In genomic region chrX:13293700-13294099, GRCh38 we compare ENCODE assay signal across 18 cellular contexts. TPM values are rescaled to one million over a fixed set of nuclear protein-coding genes. Genes with fewer than 3 reads are reported as not detected.
DNase-seq lines count a peak whose midpoint lies in the region; ATAC-seq, FAIRE-seq and TF ChIP-seq lines count a peak whose summit lies in the region.
"Had no signal": no experiment of that assay in that cellular context is flagged by ENCODE, and none has a peak within 500 bp of the region (broad histone marks: within the 10 kb centered on the region; RNA-seq: fewer than 3 reads in every experiment).

No MANE protein-coding gene starts in this region.

- intact Hi-C loops in prostate gland (cut with DNase I), result no loop called here
- intact Hi-C loops in upper lobe of right lung (cut with DNase I), result no loop called here

- H3K27me3 ChIP-seq in bronchial epithelial cell (ENCODE audit: control insufficient read depth, insufficient read depth, low read length), result no peaks in the 10 kb centered on the region
- no peaks in the 10 kb centered on the region for H3K27me3 ChIP-seq in prostate gland (replicated peaks; ENCODE audit: insufficient read depth)
- no peaks in the 10 kb centered on the region for H3K27me3 ChIP-seq in upper lobe of right lung

- H3K27ac ChIP-seq in prostate gland (no peak overlapping the region), upper lobe of right lung (no peak overlapping the region)
- H3K27ac ChIP-seq: heart right ventricle, PC-9, skin epidermis had no signal

- H3K4me1 ChIP-seq in prostate gland (replicated peaks) (no peaks in the 10 kb centered on the region), upper lobe of right lung (no peaks in the 10 kb centered on the region)
- H3K4me1 ChIP-seq: heart right ventricle had no signal

- H3K27ac Mint-ChIP-seq in activated naive CD8-positive, alpha-beta T cell treated with anti-CD3 and anti-CD28 coated beads for 36 hours, result no peak overlapping the region
- H3K27ac Mint-ChIP-seq: brain; CD4-positive, CD25-positive, alpha-beta regulatory T cell; endodermal cell had no signal

- ATAC-seq in upper lobe of right lung (no peak), GM18868 (IDR thresholded peaks at IDR 0.05; ENCODE audit: unreplicated experiment) (no peak)
- ATAC-seq: heart right ventricle had no signal

- H3K36me3 Mint-ChIP-seq in activated naive CD8-positive, alpha-beta T cell treated with anti-CD3 and anti-CD28 coated beads for 36 hours, result no peaks in the 10 kb centered on the region
- H3K36me3 Mint-ChIP-seq: brain; CD4-positive, CD25-positive, alpha-beta regulatory T cell had no signal

- H3K36me3 ChIP-seq in bronchial epithelial cell (ENCODE audit: control insufficient read depth, insufficient read depth, low read length) (no peaks in the 10 kb centered on the region), prostate gland (no peaks in the 10 kb centered on the region), upper lobe of right lung (no peaks in the 10 kb centered on the region)
- H3K36me3 ChIP-seq: heart right ventricle had no signal

- no peak overlapping the region for H3K4me3 Mint-ChIP-seq in activated naive CD8-positive, alpha-beta T cell treated with anti-CD3 and anti-CD28 coated beads for 36 hours
- H3K4me3 Mint-ChIP-seq: brain; CD4-positive, CD25-positive, alpha-beta regulatory T cell; endodermal cell; neural crest cell had no signal

- 13% methylated on average over 6 of the region's 6 CpGs for WGBS in prostate gland

- peak; percentile 1 for DNase-seq in HuH-7 (ENCODE audit: low spot score)
- DNase-seq in NCI-H2196 treated with DMSO at 0.1 percent for 48 hours (lab: John Stamatoyannopoulos, UW; ENCODE audit: unreplicated experiment), result peak; percentile 31
- peak; percentile 93 for DNase-seq in bronchial epithelial cell (ENCODE audit: low read depth)
- peak; percentile 26 for DNase-seq in prostate gland (ENCODE audit: low spot score)
- DNase-seq in upper lobe of right lung, result no peak
- DNase-seq in activated naive CD8-positive, alpha-beta T cell treated with anti-CD3 and anti-CD28 coated beads for 36 hours, result no peak
- DNase-seq: activated CD4-positive, alpha-beta T cell treated with anti-CD3 and anti-CD28 coated beads for 48 hours; activated effector memory CD4-positive, alpha-beta T cell treated with Interleukin-2 at 50 U/mL for 16 hours; CD4-positive, CD25-positive, alpha-beta regulatory T cell; endodermal cell; heart right ventricle; PC-9; T-helper 1 cell had no signal

- no peaks in the 10 kb centered on the region for H3K9me3 Mint-ChIP-seq in activated naive CD8-positive, alpha-beta T cell treated with anti-CD3 and anti-CD28 coated beads for 36 hours

- FAIRE-seq in bronchial epithelial cell (lab: Jason Lieb, UNC), result no peak

- TF ChIP-seq POLR2A in prostate gland (IDR thresholded peaks at IDR 0.05), result no peak

- no peaks in the 10 kb centered on the region for H3K9me3 ChIP-seq in prostate gland
- H3K9me3 ChIP-seq in upper lobe of right lung, result no peaks in the 10 kb centered on the region
- H3K9me3 ChIP-seq: heart right ventricle had no signal

- H3K4me3 ChIP-seq in bronchial epithelial cell (ENCODE audit: low read depth, low read length) (no peak overlapping the region), prostate gland (no peak overlapping the region), upper lobe of right lung (no peak overlapping the region)
- H3K4me3 ChIP-seq: heart right ventricle, PC-9, skin epidermis had no signal

- TF ChIP-seq CTCF in bronchial epithelial cell (IDR thresholded peaks at IDR 0.05; ENCODE audit: insufficient read depth, low read length, severe bottlenecking) (no peak), prostate gland (IDR thresholded peaks at IDR 0.05) (no peak), upper lobe of right lung (IDR thresholded peaks at IDR 0.05) (no peak)

- H3K27me3 Mint-ChIP-seq in activated naive CD8-positive, alpha-beta T cell treated with anti-CD3 and anti-CD28 coated beads for 36 hours, result no peaks in the 10 kb centered on the region
- H3K27me3 Mint-ChIP-seq: brain; CD4-positive, CD25-positive, alpha-beta regulatory T cell had no signal

- no peaks in the 10 kb centered on the region for H3K4me1 Mint-ChIP-seq in activated naive CD8-positive, alpha-beta T cell treated with anti-CD3 and anti-CD28 coated beads for 36 hours
- H3K4me1 Mint-ChIP-seq: CD4-positive, CD25-positive, alpha-beta regulatory T cell; endodermal cell had no signal

RNA-seq across cellular contexts. Expression of gene ATXN3L, which starts 26.2 kb away (rescaled TPM):
- total RNA-seq in bronchial epithelial cell, result not detected in 2 replicates
- not detected for total RNA-seq in prostate gland
- not detected for total RNA-seq in upper lobe of right lung
- total RNA-seq in activated naive CD8-positive, alpha-beta T cell treated with anti-CD3 and anti-CD28 coated beads for 36 hours, result not detected
- total RNA-seq: CD4-positive, CD25-positive, alpha-beta regulatory T cell; endodermal cell; heart right ventricle; lower leg skin; neural crest cell; PC-9 had no signal

Comparison
In these comparisons a context has a peak if more than half of its experiments do, and no peak if none do; other contexts are left out.
1. DNase-seq: peak in HuH-7 (single experiment), NCI-H2196 treated with DMSO at 0.1 percent for 48 hours (single experiment), bronchial epithelial cell (single experiment) and prostate gland (single experiment); none in upper lobe of right lung (single experiment) and activated naive CD8-positive, alpha-beta T cell treated with anti-CD3 and anti-CD28 coated beads for 36 hours (single experiment).